ENCODE assay signal across 8 cellular contexts in the genomic region with DNA sequence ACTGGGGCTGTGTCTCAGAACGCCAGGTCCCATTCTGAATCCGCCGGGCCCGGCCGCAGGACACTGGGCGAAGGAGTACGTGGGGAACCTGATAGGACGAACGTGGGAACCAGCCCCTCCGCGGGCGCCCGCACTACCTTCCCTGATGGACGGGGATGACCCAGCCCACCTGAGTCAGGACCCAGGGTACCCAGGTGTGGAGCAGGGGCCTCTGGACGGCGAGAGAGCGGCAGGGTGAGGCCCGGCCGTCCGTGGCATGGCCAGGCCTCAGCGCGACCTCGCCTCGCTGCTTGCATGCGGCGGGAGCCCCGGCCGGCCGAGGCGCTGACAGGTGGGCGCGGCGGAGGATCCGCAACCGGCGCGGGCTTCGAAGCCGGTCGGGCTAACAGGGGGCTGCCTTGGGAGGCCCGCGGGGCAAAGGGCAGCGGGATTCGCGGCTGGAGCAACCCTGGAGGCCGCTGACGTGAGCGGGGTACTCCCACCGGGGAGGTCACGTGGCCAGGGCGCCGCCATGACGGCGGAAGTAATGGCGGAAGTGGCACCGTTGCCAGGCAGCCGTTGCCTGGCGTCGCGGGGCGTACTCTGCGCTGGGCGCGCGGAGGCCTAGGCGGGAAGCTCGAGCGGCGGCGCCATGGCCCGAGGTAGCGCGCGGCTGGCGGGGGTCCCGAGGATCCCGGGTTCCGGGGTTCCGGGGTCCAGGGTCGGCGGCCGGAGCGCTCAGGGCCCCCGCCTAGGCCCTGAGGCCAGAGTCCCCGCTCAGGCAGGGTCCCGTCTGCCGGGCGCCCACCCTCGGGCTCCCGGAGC.
DNase-seq lines count a peak whose midpoint lies in the region; ATAC-seq and TF ChIP-seq lines count a peak whose summit lies in the region.

TSS of gene WDR90 (plus strand) at position 580 of the 804 bp plus-strand sequence. CDS start at position 632, 52 bp downstream.

- peak; percentile 60 for TF ChIP-seq POLR2A in GM19099 (IDR thresholded peaks at IDR 0.05; ENCODE audit: extremely low read depth, insufficient read length, low read depth)

- H3K4me3 ChIP-seq in AG09309 (ENCODE audit: control insufficient read depth, low read depth, low read length) = peak within 1 kb of the TSS; percentile 70

- TF ChIP-seq CTCF in AG09309 (IDR thresholded peaks at IDR 0.05; ENCODE audit: control insufficient read depth, insufficient read depth, low read depth, low read length, missing control alignments) = no peak

- peak; percentile 79 for ATAC-seq in HG03354 (IDR thresholded peaks at IDR 0.05; ENCODE audit: poor library complexity, severe bottlenecking, unreplicated experiment)
- ATAC-seq in activated CD4-positive, CD25-positive, alpha-beta regulatory T cell treated with anti-CD3 and anti-CD28 coated beads, Interleukin-2, amount 50 U/mL, for 24 hours = peak; percentile 95 to 96

- DNase-seq in AG09309 (ENCODE audit: low read depth) (peak; percentile 57), NCI-H446 (lab: John Stamatoyannopoulos, UW) (peak; percentile 75 to 95), islet precursor cell (peak; percentile 95)
- peak; percentile 91 for DNase-seq in central memory CD4-positive, alpha-beta T cell
- DNase-seq in stimulated activated CD4-positive, alpha-beta T cell treated with anti-CD3 and anti-CD28 coated beads, Interleukin-12 subunit alpha, Interleukin-12 subunit beta, amount 100 ng/mL, for 24 hours (ENCODE audit: low read depth in 2 of 2) = peak; percentile 89 to 93

Comparison
In these comparisons a context has a peak if more than half of its experiments do, and no peak if none do; other contexts are left out.
1. Peak in every context shown above with its lines: DNase-seq, ATAC-seq and H3K4me3 ChIP-seq.